Comparison of ENCODE assay signal across 24 cellular contexts in the genomic region with DNA sequence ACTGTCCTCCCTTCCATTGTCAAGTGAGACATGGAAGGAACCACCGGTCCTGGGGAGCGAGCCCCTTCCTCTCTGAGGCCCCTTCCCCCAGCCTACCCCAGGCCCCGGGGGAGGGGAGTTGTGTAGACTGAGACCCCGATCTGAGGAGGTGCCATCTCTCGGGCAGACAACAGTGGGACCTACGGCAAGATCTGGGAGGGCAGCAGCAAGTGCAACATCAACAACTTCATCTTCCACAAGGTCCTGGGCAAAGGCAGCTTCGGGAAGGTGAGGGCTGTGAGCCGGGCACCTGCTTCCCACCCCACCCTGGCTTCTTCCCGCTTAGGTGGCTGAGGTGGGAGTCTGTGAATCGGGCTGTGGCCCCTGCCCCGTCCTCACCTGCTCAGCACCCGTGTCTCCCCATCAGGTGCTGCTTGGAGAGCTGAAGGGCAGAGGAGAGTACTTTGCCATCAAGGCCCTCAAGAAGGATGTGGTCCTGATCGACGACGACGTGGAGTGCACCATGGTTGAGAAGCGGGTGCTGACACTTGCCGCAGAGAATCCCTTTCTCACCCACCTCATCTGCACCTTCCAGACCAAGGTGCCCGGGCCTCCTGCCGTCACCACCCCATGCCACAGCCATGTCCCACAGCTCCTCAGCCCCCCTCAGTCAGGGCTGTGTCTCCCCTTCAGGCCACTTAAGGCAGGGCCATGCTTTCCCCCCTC. TPM values are rescaled to one million over a fixed set of nuclear protein-coding genes. Genes with fewer than 3 reads are reported as not detected.
DNase-seq lines count a peak whose midpoint lies in the region; ATAC-seq and TF ChIP-seq lines count a peak whose summit lies in the region.
"Had no signal": no experiment of that assay in that cellular context is flagged by ENCODE, and none has a peak within 500 bp of the region (broad histone marks: within the 10 kb centered on the region; RNA-seq: fewer than 3 reads in every experiment).

No MANE protein-coding gene starts in this region.

- DNase-seq in mucosa of descending colon (peak in 2 of 3 donors; percentile 23 to 45), colonic mucosa (no peak), T-helper 17 cell (no peak)
- no peak for DNase-seq in stimulated activated naive B cell treated with anti-CD40 and anti-IgM and Interleukin-4, amounts not matched to agents 10 μg/mL and 1 μg/mL and 100 μg/mL, for 72 hours
- DNase-seq: C1 segment of cervical spinal cord; CD8-positive, alpha-beta T cell; DMS 273 treated with DMSO at 0.1 percent for 48 hours; DMS79; EL; GDM1; MV-4-11; NCI-H1105; NCI-H1436 treated with DMSO at 0.1 percent for 48 hours; NCI-H1930; NCI-H2107; NCI-H446; NCI-H524 treated with DMSO at 0.1 percent for 48 hours; NCI-H774; Right ventricle myocardium superior had no signal

- ATAC-seq in mucosa of descending colon: no peak
- ATAC-seq in stimulated activated naive B cell treated with anti-CD40 and anti-IgM and Interleukin-4, amounts not matched to agents 10 μg/mL and 1 μg/mL and 100 μg/mL, for 72 hours (replicated peaks): no peak
- ATAC-seq in GM21526 (IDR thresholded peaks at IDR 0.05; ENCODE audit: low FRiP score, unreplicated experiment): no peak
- no peak for ATAC-seq in T-helper 17 cell
- ATAC-seq: CD8-positive, alpha-beta T cell; K562 had no signal

- POLR2A ChIA-PET in HEK293 (lab: Yijun Ruan, JAX): no interaction called here

- H3K9me3 Mint-ChIP-seq in dendritic cell treated with granulocyte-macrophage colony-stimulating factor and Interleukin-4, amounts not matched to agents 40 ng/mL and 50 ng/mL, for 4 days: no peaks in the 10 kb centered on the region
- H3K9me3 Mint-ChIP-seq in stimulated activated naive B cell treated with anti-CD40 and anti-IgM and Interleukin-4, amounts not matched to agents 10 μg/mL and 1 μg/mL and 100 μg/mL, for 72 hours: no peaks in the 10 kb centered on the region
- H3K9me3 Mint-ChIP-seq: CD8-positive, alpha-beta T cell had no signal

- no peak overlapping the region for H3K4me3 Mint-ChIP-seq in dendritic cell treated with granulocyte-macrophage colony-stimulating factor and Interleukin-4, amounts not matched to agents 40 ng/mL and 50 ng/mL, for 4 days
- H3K4me3 Mint-ChIP-seq in stimulated activated naive B cell treated with anti-CD40 and anti-IgM and Interleukin-4, amounts not matched to agents 10 μg/mL and 1 μg/mL and 100 μg/mL, for 72 hours: no peak overlapping the region
- H3K4me3 Mint-ChIP-seq in T-helper 17 cell: no peak overlapping the region
- H3K4me3 Mint-ChIP-seq: CD8-positive, alpha-beta T cell had no signal

- H3K4me3 ChIP-seq in HEK293 (ENCODE audit: low read depth, low read length): no peak overlapping the region
- no peak overlapping the region for H3K4me3 ChIP-seq in mucosa of descending colon
- no peak overlapping the region for H3K4me3 ChIP-seq in colonic mucosa
- H3K4me3 ChIP-seq: K562, SJSA1 had no signal

- no peak for TF ChIP-seq CTCF in HEK293 (tag by site-specific recombination; IDR thresholded peaks at IDR 0.05)
- TF ChIP-seq CTCF in mucosa of descending colon (IDR thresholded peaks at IDR 0.05): no peak
- TF ChIP-seq CTCF in colonic mucosa (IDR thresholded peaks at IDR 0.05): no peak

- no peaks in the 10 kb centered on the region for H3K27me3 ChIP-seq in colonic mucosa
- H3K27me3 ChIP-seq: SJSA1 had no signal

- H3K36me3 ChIP-seq in HEK293 (ENCODE audit: control insufficient read depth in 2 of 2, insufficient read depth in 1 of 2, low read length in 2 of 2): peaks cover 0 to 82% of the 10 kb centered on the region in 2 experiments; a peak in 1 of 3 replicates
- H3K36me3 ChIP-seq in mucosa of descending colon (ENCODE audit: low read depth): peaks cover 8% of the 10 kb centered on the region
- peaks cover 4% of the 10 kb centered on the region for H3K36me3 ChIP-seq in colonic mucosa

- H3K4me1 ChIP-seq in HEK293 (ENCODE audit: control insufficient read depth, insufficient read depth, low read length): no peaks in the 10 kb centered on the region
- H3K4me1 ChIP-seq in mucosa of descending colon (ENCODE audit: low read depth): no peaks in the 10 kb centered on the region
- no peaks in the 10 kb centered on the region for H3K4me1 ChIP-seq in colonic mucosa
- H3K4me1 ChIP-seq: SJSA1 had no signal

- no peak overlapping the region for H3K9ac ChIP-seq in colonic mucosa (ENCODE audit: low read depth in 2 of 2, low read length in 2 of 2)

- intact Hi-C loops in dendritic cell treated with granulocyte-macrophage colony-stimulating factor and Interleukin-4, amounts not matched to agents 40 ng/mL and 50 ng/mL, for 4 days (cut with micrococcal nuclease): no loop called here
- intact Hi-C loops in mucosa of descending colon (cut with DNase I, micrococcal nuclease): loop anchor here in 1 of 2 donors (5.0 kb wide), 1 partner anchor 64 kb away; no protein-coding TSS in a partner anchor
- intact Hi-C loops in colonic mucosa (cut with DNase I): no loop called here

- peak overlapping the region; percentile 41 for H3K27ac Mint-ChIP-seq in dendritic cell treated with granulocyte-macrophage colony-stimulating factor and Interleukin-4, amounts not matched to agents 40 ng/mL and 50 ng/mL, for 4 days
- peak overlapping the region; percentile 83 for H3K27ac Mint-ChIP-seq in stimulated activated naive B cell treated with anti-CD40 and anti-IgM and Interleukin-4, amounts not matched to agents 10 μg/mL and 1 μg/mL and 100 μg/mL, for 72 hours
- no peak overlapping the region for H3K27ac Mint-ChIP-seq in T-helper 17 cell
- H3K27ac Mint-ChIP-seq: CD8-positive, alpha-beta T cell had no signal

- no peaks in the 10 kb centered on the region for H3K27me3 Mint-ChIP-seq in dendritic cell treated with granulocyte-macrophage colony-stimulating factor and Interleukin-4, amounts not matched to agents 40 ng/mL and 50 ng/mL, for 4 days
- H3K27me3 Mint-ChIP-seq in stimulated activated naive B cell treated with anti-CD40 and anti-IgM and Interleukin-4, amounts not matched to agents 10 μg/mL and 1 μg/mL and 100 μg/mL, for 72 hours: no peaks in the 10 kb centered on the region
- no peaks in the 10 kb centered on the region for H3K27me3 Mint-ChIP-seq in T-helper 17 cell

- CTCF ChIA-PET in HEK293 (lab: Yijun Ruan, JAX): interaction anchor here (0.6 kb wide), 1 partner anchor 337 kb away, joined by 4 read pairs; no protein-coding TSS in a partner anchor

- H3K4me1 Mint-ChIP-seq in dendritic cell treated with granulocyte-macrophage colony-stimulating factor and Interleukin-4, amounts not matched to agents 40 ng/mL and 50 ng/mL, for 4 days (ENCODE audit: low read depth): peaks cover 57% of the 10 kb centered on the region
- H3K4me1 Mint-ChIP-seq in stimulated activated naive B cell treated with anti-CD40 and anti-IgM and Interleukin-4, amounts not matched to agents 10 μg/mL and 1 μg/mL and 100 μg/mL, for 72 hours: peaks cover 18 to 20% of the 10 kb centered on the region in 2 donors
- H3K4me1 Mint-ChIP-seq in T-helper 17 cell: peaks cover 2% of the 10 kb centered on the region

- no peak overlapping the region for H3K27ac ChIP-seq in HEK293 (ENCODE audit: extremely low read depth, low read depth, low read length)
- no peak overlapping the region for H3K27ac ChIP-seq in colonic mucosa
- H3K27ac ChIP-seq: SJSA1 had no signal

- peaks cover 100% of the 10 kb centered on the region for H3K36me3 Mint-ChIP-seq in dendritic cell treated with granulocyte-macrophage colony-stimulating factor and Interleukin-4, amounts not matched to agents 40 ng/mL and 50 ng/mL, for 4 days (ENCODE audit: low read depth)
- H3K36me3 Mint-ChIP-seq in stimulated activated naive B cell treated with anti-CD40 and anti-IgM and Interleukin-4, amounts not matched to agents 10 μg/mL and 1 μg/mL and 100 μg/mL, for 72 hours: peaks cover 65 to 78% of the 10 kb centered on the region in 2 donors
- H3K36me3 Mint-ChIP-seq in T-helper 17 cell (ENCODE audit: low read depth): peaks cover 8% of the 10 kb centered on the region

- H3K9me3 ChIP-seq in HEK293 (ENCODE audit: control insufficient read depth, insufficient read depth, low read depth, low read length) (no peaks in the 10 kb centered on the region), mucosa of descending colon (no peaks in the 10 kb centered on the region), colonic mucosa (no peaks in the 10 kb centered on the region), T-helper 17 cell (ENCODE audit: control insufficient read depth, low read length, poor library complexity, severe bottlenecking) (no peaks in the 10 kb centered on the region)
- H3K9me3 ChIP-seq: SJSA1 had no signal

TF ChIP-seq in HEK293, 187 proteins besides CTCF, POLR2A, EP300 and RAD21:
- TF ChIP-seq ZNF214 (tag by site-specific recombination; IDR thresholded peaks at IDR 0.05; ENCODE audit: borderline replicate concordance) (peak; percentile 71; the same call in 1 of the 2 replicates), IKZF3 (tag by site-specific recombination; IDR thresholded peaks at IDR 0.05) (no peak)

RNA-seq across cellular contexts. Expression of gene PRKCD, which starts 24.9 kb away (rescaled TPM):
- total RNA-seq in mucosa of descending colon: 10 to 100 TPM; 46.8 to 87.9 (median 83.4) TPM
- total RNA-seq in colonic mucosa: 10 to 100 TPM; 58.9 to 75.0 TPM
- total RNA-seq in T-helper 17 cell: 10 to 100 TPM; 27.3 to 35.0 TPM

RNA-seq across cellular contexts. Expression of gene RFT1, which starts 55.7 kb away (rescaled TPM):
- total RNA-seq in mucosa of descending colon: 10 to 100 TPM; 14.7 to 18.7 (median 15.2) TPM
- 10 to 100 TPM; 15.3 to 30.4 TPM for total RNA-seq in colonic mucosa
- total RNA-seq in T-helper 17 cell: 10 to 100 TPM; 11.9 to 12.2 TPM

Comparison
In these comparisons a context has a peak if more than half of its experiments do, and no peak if none do; other contexts are left out.
1. DNase-seq: peak in mucosa of descending colon (2 of 3); none in stimulated activated naive B cell treated with anti-CD40 and anti-IgM and Interleukin-4, amounts not matched to agents 10 μg/mL and 1 μg/mL and 100 μg/mL, for 72 hours (single experiment), colonic mucosa (single experiment) and T-helper 17 cell (0 of 3).